8 cellular contexts compared by ENCODE assay signal in genomic region chr1:145994391-145995120, GRCh38. TPM values are rescaled to one million over a fixed set of nuclear protein-coding genes. Genes with fewer than 3 reads are reported as not detected.
A peak's percentile ranks its signal among the peaks of the same experiment; 100 is the strongest.
DNase-seq lines count a peak whose midpoint lies in the region; ATAC-seq, FAIRE-seq and TF ChIP-seq lines count a peak whose summit lies in the region.

No MANE protein-coding gene starts in this region.

- H3K4me2 ChIP-seq in OCI-LY3 (ENCODE audit: low read length), result peak overlapping the region; percentile 90
- peak overlapping the region; percentile 97 for H3K4me2 ChIP-seq in K562 (ENCODE audit: insufficient read depth, low read length)

- no peaks in the 10 kb centered on the region for H3K27me3 ChIP-seq in Caco-2 (replicated peaks; ENCODE audit: control insufficient read depth, insufficient read depth, low read length)
- H3K27me3 ChIP-seq in OCI-LY3 (ENCODE audit: low read depth, low read length), result no peaks in the 10 kb centered on the region
- no peaks in the 10 kb centered on the region for H3K27me3 ChIP-seq in K562 (ENCODE audit: control insufficient read depth in 2 of 2, insufficient read depth in 2 of 2, low read length in 2 of 2)
- no peaks in the 10 kb centered on the region for H3K27me3 ChIP-seq in uterus

- POLR2A ChIA-PET in Caco-2 (lab: Charles Lee), result no interaction called here
- POLR2A ChIA-PET in K562 (lab: Yijun Ruan, JAX), result interaction anchor here (0.7 to 14.0 kb wide), 9 partner anchors 9 to 67 kb away, joined by 3 to 320 read pairs (median 5); partner anchors contain the start of genes ANKRD34A, LIX1L, POLR3GL and RBM8A

- H3K27me3 Mint-ChIP-seq in Caco-2 (ENCODE audit: insufficient read depth, unreplicated experiment), result no peaks in the 10 kb centered on the region
- no peaks in the 10 kb centered on the region for H3K27me3 Mint-ChIP-seq in mesothelial cell of epicardium (ENCODE audit: low read depth)

- H3K36me3 Mint-ChIP-seq in Caco-2 (ENCODE audit: insufficient read depth, unreplicated experiment) (peaks cover 43% of the 10 kb centered on the region), mesothelial cell of epicardium (peaks cover 33% of the 10 kb centered on the region)

- ATAC-seq in K562 (peak; percentile 3), HG03039 (IDR thresholded peaks at IDR 0.05; ENCODE audit: unreplicated experiment) (no peak), HG03571 (IDR thresholded peaks at IDR 0.05; ENCODE audit: unreplicated experiment) (no peak)

- H4K20me1 ChIP-seq in OCI-LY3 (ENCODE audit: insufficient read depth, low read length) (peaks cover 41% of the 10 kb centered on the region), K562 (replicated peaks; ENCODE audit: control insufficient read depth, insufficient read depth, low read length) (peaks cover 44% of the 10 kb centered on the region)

- H3K9me3 Mint-ChIP-seq in Caco-2 (ENCODE audit: unreplicated experiment) (no peaks in the 10 kb centered on the region), mesothelial cell of epicardium (no peaks in the 10 kb centered on the region)

- H3K27ac ChIP-seq in OCI-LY3 (ENCODE audit: low read length) (no peak overlapping the region), K562 (ENCODE audit: extremely low read depth, low read depth, low read length) (peak overlapping the region; percentile 99), uterus (peak overlapping the region; percentile 96 to 100)

- TF ChIP-seq POLR2A in K562 (conservative IDR thresholded peaks at IDR 0.05), result peak; percentile 40
- TF ChIP-seq POLR2A in uterus (IDR thresholded peaks at IDR 0.05), result no peak

- H3K36me3 ChIP-seq in Caco-2 (ENCODE audit: control insufficient read depth, insufficient read depth, low read length) (peaks cover 16% of the 10 kb centered on the region; the same call in 1 of the 2 replicates), OCI-LY3 (replicated peaks; ENCODE audit: low read depth, low read length) (peaks cover 46% of the 10 kb centered on the region), K562 (ENCODE audit: control insufficient read depth, insufficient read depth, low read length) (peaks cover 44% of the 10 kb centered on the region), uterus (peaks cover 0 to 3% of the 10 kb centered on the region in 2 donors)

- H3K4me3 Mint-ChIP-seq in Caco-2 (ENCODE audit: unreplicated experiment) (peak overlapping the region; percentile 84), mesothelial cell of epicardium (peak overlapping the region; percentile 99)

- WGBS in K562 (ENCODE audit: insufficient coverage, low coverage, missing lambda C conversion rate), result 1% methylated on average over 10 of the region's 10 CpGs

- TF ChIP-seq EP300 in K562 (IDR thresholded peaks at IDR 0.05; ENCODE audit: low read length), result no peak

- no peak for TF ChIP-seq RAD21 in K562 (CRISPR knock-in tag; conservative IDR thresholded peaks at IDR 0.05 in 1 of 2, IDR thresholded peaks at IDR 0.05 in 1 of 2)

- H3K79me2 ChIP-seq in OCI-LY3 (ENCODE audit: low read length), result peaks cover 21% of the 10 kb centered on the region
- H3K79me2 ChIP-seq in K562 (ENCODE audit: control insufficient read depth, insufficient read depth, low read length), result peaks cover 71% of the 10 kb centered on the region

- FAIRE-seq in K562 (lab: Jason Lieb, UNC), result no peak

- peak overlapping the region; percentile 91 for H3K4me3 ChIP-seq in Caco-2 (ENCODE audit: low read depth, low read length)
- H3K4me3 ChIP-seq in OCI-LY3 (ENCODE audit: low read length), result peak overlapping the region; percentile 90
- H3K4me3 ChIP-seq in K562, result peak overlapping the region; percentile 85
- H3K4me3 ChIP-seq in uterus, result peak overlapping the region; percentile 60 to 85

- intact Hi-C loops in Caco-2 (cut with micrococcal nuclease; ENCODE audit: unreplicated experiment), result no loop called here
- intact Hi-C loops in K562 (cut with micrococcal nuclease), result no loop called here
- intact Hi-C loops in uterus (cut with DNase I; ENCODE audit: low total_unique reads), result no loop called here

- peaks cover 23% of the 10 kb centered on the region for H3K4me1 Mint-ChIP-seq in Caco-2 (ENCODE audit: low read depth, unreplicated experiment)
- H3K4me1 Mint-ChIP-seq in mesothelial cell of epicardium, result peaks cover 52% of the 10 kb centered on the region

- no peaks in the 10 kb centered on the region for H3K9me3 ChIP-seq in Caco-2
- H3K9me3 ChIP-seq in OCI-LY3 (ENCODE audit: insufficient read depth, low read length), result no peaks in the 10 kb centered on the region
- no peaks in the 10 kb centered on the region for H3K9me3 ChIP-seq in K562 (replicated peaks; ENCODE audit: control insufficient read depth, insufficient read depth, low read depth, low read length)
- H3K9me3 ChIP-seq in uterus, result no peaks in the 10 kb centered on the region

- DNase-seq in Caco-2 (no peak), K562 (ENCODE audit: extremely low read depth in 1 of 4, low spot score in 3 of 4) (peak in 2 of 4 experiments; percentile 33 to 67), mesothelial cell of epicardium (ENCODE audit: low spot score in 2 of 2, unreplicated experiment in 2 of 2) (no peak), uterus (peak; percentile 27 to 39), middle frontal gyrus (ENCODE audit: extremely low spot score, low spot score) (no peak)

- peaks cover 21% of the 10 kb centered on the region; the same call in 1 of the 2 replicates for H3K4me1 ChIP-seq in Caco-2
- H3K4me1 ChIP-seq in OCI-LY3 (ENCODE audit: low read length), result peaks cover 22% of the 10 kb centered on the region
- peaks cover 14 to 30% of the 10 kb centered on the region in 2 experiments; a peak in 3 of 5 replicates for H3K4me1 ChIP-seq in K562 (replicated peaks in 1 of 2; ENCODE audit: control insufficient read depth in 2 of 2, insufficient read depth in 2 of 2, low read length in 2 of 2)
- H3K4me1 ChIP-seq in uterus, result peaks cover 0 to 4% of the 10 kb centered on the region in 2 donors

- H2AFZ ChIP-seq in OCI-LY3 (ENCODE audit: low read depth, low read length) (no peak overlapping the region), K562 (ENCODE audit: low read depth, low read length) (no peak overlapping the region)

- CTCF ChIA-PET in Caco-2 (lab: Charles Lee) (no interaction called here), K562 (lab: Yijun Ruan, JAX; ENCODE audit: low intra/inter-chr PET ratio) (no interaction called here)

- no peak for TF ChIP-seq CTCF in Caco-2 (IDR thresholded peaks at IDR 0.05; ENCODE audit: insufficient read depth in 1 of 2, low read depth in 1 of 2, low read length in 1 of 2, severe bottlenecking in 1 of 2, unreplicated experiment in 1 of 2)
- no peak for TF ChIP-seq CTCF in OCI-LY3 (IDR thresholded peaks at IDR 0.05; ENCODE audit: low read depth, low read length)
- no peak for TF ChIP-seq CTCF in K562 (IDR thresholded peaks at IDR 0.05 in 2 of 3, conservative IDR thresholded peaks at IDR 0.05 in 1 of 3; ENCODE audit: insufficient read depth in 2 of 3, low read depth in 1 of 3, low read length in 3 of 3)
- no peak for TF ChIP-seq CTCF in mesothelial cell of epicardium (IDR thresholded peaks at IDR 0.05; ENCODE audit: unreplicated experiment)
- no peak for TF ChIP-seq CTCF in uterus (IDR thresholded peaks at IDR 0.05)

- BruUV-seq in Caco-2 (replicated peaks; lab: Mats Ljungman, UMichigan) (no TSS peak), K562 (replicated peaks; lab: Mats Ljungman, UMichigan) (no TSS peak)

- H3K9me1 ChIP-seq in K562 (ENCODE audit: control insufficient read depth, insufficient read depth, low read length), result peaks cover 3% of the 10 kb centered on the region

- H3K27ac Mint-ChIP-seq in Caco-2 (ENCODE audit: unreplicated experiment) (no peak overlapping the region), mesothelial cell of epicardium (peak overlapping the region; percentile 98)

- H3K9ac ChIP-seq in OCI-LY3 (ENCODE audit: low read length) (peak overlapping the region; percentile 98; the same call in 1 of the 2 replicates), K562 (ENCODE audit: insufficient read depth in 1 of 2, low read depth in 2 of 2, low read length in 2 of 2) (peak overlapping the region; percentile 87 to 100)

- in situ Hi-C loops in K562 (cut with MboI), result no loop called here

RNA-seq across cellular contexts. Expression of gene TXNIP, which starts 1.8 kb away (rescaled TPM):
- total RNA-seq in Caco-2 (2022) (27.5 and 38.6 TPM in 2 replicates), K562 (2014; rRNA removed) (202 and 226 TPM in 2 replicates), K562 (2014; rRNA removed; fragmentation: Illumina TruSeq; extraction: Trizol) (278 and 307 TPM in 2 replicates), K562 (2015; rRNA removed; fragmentation: Illumina TruSeq; extraction: Trizol) (217 and 235 TPM in 2 replicates), K562 (2021) (257 and 263 TPM in 2 replicates), mesothelial cell of epicardium (125 to 129 TPM (median 129 TPM) in 3 replicates), uterus (1,000 to 10,000 TPM in 3 of 4 donors, 100 to 1,000 TPM in 1; 731 to 1,940 (median 1,478) TPM)
- 1,167 and 1,393 TPM in 2 replicates for total RNA-seq in K562 (2011; cell fraction: chromatin; rRNA removed; ENCODE audit: low replicate concordance)
- 716 and 782 TPM in 2 replicates for total RNA-seq in K562 (2011; cell fraction: nucleolus; rRNA removed)
- 756 and 864 TPM in 2 replicates for total RNA-seq in K562 (2011; cell fraction: nucleoplasm; rRNA removed)
- polyA plus RNA-seq in K562 (2011; rRNA removed) (499 and 553 TPM in 2 replicates), K562 (2014; fragmentation: Illumina TruSeq; extraction: Trizol) (253 and 295 TPM in 2 replicates), K562 (2014; fragmentation: Nextera tagmentation; extraction: Ambion mirVana) (100 to 1,000 TPM; 120 to 237 TPM), K562 (2014; rRNA removed) (249 and 259 TPM in 2 replicates)
- 244 and 270 TPM in 2 replicates for polyA plus RNA-seq in K562 (2011; cell fraction: cytosol; rRNA removed)
- polyA plus RNA-seq in K562 (2011; cell fraction: nucleus; rRNA removed), result 1,140 and 1,617 TPM in 2 replicates
- 256 and 452 TPM in 2 replicates for polyA plus RNA-seq in K562 (2012)
- 595 and 605 TPM in 2 replicates for polyA minus RNA-seq in K562 (2011; rRNA and poly(A)+ RNA removed)
- polyA minus RNA-seq in K562 (2011; cell fraction: cytosol; rRNA and poly(A)+ RNA removed), result 116 and 223 TPM in 2 replicates
- 667 and 1,436 TPM in 2 replicates for polyA minus RNA-seq in K562 (2011; cell fraction: nucleus; rRNA and poly(A)+ RNA removed)

RNA-seq across cellular contexts. Expression of gene HJV, which starts 27.0 kb away (rescaled TPM):
- total RNA-seq in Caco-2 (2022) (not detected in 2 replicates), K562 (2014; rRNA removed) (1.1 and 2.5 TPM in 2 replicates), K562 (2014; rRNA removed; fragmentation: Illumina TruSeq; extraction: Trizol) (2.1 and 3.3 TPM in 2 replicates), K562 (2015; rRNA removed; fragmentation: Illumina TruSeq; extraction: Trizol) (1.9 and 2.9 TPM in 2 replicates), K562 (2021) (2.1 and 2.9 TPM in 2 replicates), mesothelial cell of epicardium (not detected in 3 replicates), uterus (not detected)
- 6.4 and 7.7 TPM in 2 replicates for total RNA-seq in K562 (2011; cell fraction: chromatin; rRNA removed; ENCODE audit: low replicate concordance)
- total RNA-seq in K562 (2011; cell fraction: nucleolus; rRNA removed), result 5.4 and 7.8 TPM in 2 replicates
- 6.4 and 6.9 TPM in 2 replicates for total RNA-seq in K562 (2011; cell fraction: nucleoplasm; rRNA removed)
- polyA plus RNA-seq in K562 (2011; rRNA removed) (3.2 and 6.6 TPM in 2 replicates), K562 (2014; fragmentation: Illumina TruSeq; extraction: Trizol) (2.7 and 3.0 TPM in 2 replicates), K562 (2014; fragmentation: Nextera tagmentation; extraction: Ambion mirVana) (1 to 10 TPM; 1.0 to 1.3 TPM), K562 (2014; rRNA removed) (2.4 and 5.5 TPM in 2 replicates)
- polyA plus RNA-seq in K562 (2011; cell fraction: cytosol; rRNA removed), result 3.0 and 4.6 TPM in 2 replicates
- polyA plus RNA-seq in K562 (2011; cell fraction: nucleus; rRNA removed), result 3.7 and 5.5 TPM in 2 replicates
- 2.9 and 4.8 TPM in 2 replicates for polyA plus RNA-seq in K562 (2012)
- 4.3 and 4.5 TPM in 2 replicates for polyA minus RNA-seq in K562 (2011; rRNA and poly(A)+ RNA removed)
- polyA minus RNA-seq in K562 (2011; cell fraction: cytosol; rRNA and poly(A)+ RNA removed), result 0.73 and 2.8 TPM in 2 replicates
- polyA minus RNA-seq in K562 (2011; cell fraction: nucleus; rRNA and poly(A)+ RNA removed), result 2.3 and 2.7 TPM in 2 replicates

RNA-seq across cellular contexts. Expression of gene POLR3GL, which starts 30.1 kb away (rescaled TPM):
- total RNA-seq in Caco-2 (2022), result 2.9 and 3.4 TPM in 2 replicates
- 13.4 and 16.3 TPM in 2 replicates for total RNA-seq in K562 (2011; cell fraction: chromatin; rRNA removed; ENCODE audit: low replicate concordance)
- 10.0 TPM in 2 replicates for total RNA-seq in K562 (2011; cell fraction: nucleolus; rRNA removed)
- 9.5 and 10.3 TPM in 2 replicates for total RNA-seq in K562 (2011; cell fraction: nucleoplasm; rRNA removed)
- total RNA-seq in K562 (2014; rRNA removed), result 28.5 and 29.6 TPM in 2 replicates
- total RNA-seq in K562 (2014; rRNA removed; fragmentation: Illumina TruSeq; extraction: Trizol), result 38.6 and 48.4 TPM in 2 replicates
- 35.2 and 38.2 TPM in 2 replicates for total RNA-seq in K562 (2015; rRNA removed; fragmentation: Illumina TruSeq; extraction: Trizol)
- total RNA-seq in K562 (2021), result 17.3 and 21.1 TPM in 2 replicates
- 31.0 and 39.4 TPM in 2 replicates for polyA plus RNA-seq in K562 (2011; rRNA removed)
- polyA plus RNA-seq in K562 (2011; cell fraction: cytosol; rRNA removed), result 20.4 and 22.2 TPM in 2 replicates
- 18.8 and 22.7 TPM in 2 replicates for polyA plus RNA-seq in K562 (2011; cell fraction: nucleus; rRNA removed)
- polyA plus RNA-seq in K562 (2012), result 37.6 and 38.4 TPM in 2 replicates
- polyA plus RNA-seq in K562 (2014; fragmentation: Illumina TruSeq; extraction: Trizol), result 47.6 and 47.9 TPM in 2 replicates
- 10 to 100 TPM; 14.6 to 21.7 TPM for polyA plus RNA-seq in K562 (2014; fragmentation: Nextera tagmentation; extraction: Ambion mirVana)
- 36.1 and 48.4 TPM in 2 replicates for polyA plus RNA-seq in K562 (2014; rRNA removed)
- polyA minus RNA-seq in K562 (2011; rRNA and poly(A)+ RNA removed), result 13.5 and 15.8 TPM in 2 replicates
- polyA minus RNA-seq in K562 (2011; cell fraction: cytosol; rRNA and poly(A)+ RNA removed), result 8.9 and 9.3 TPM in 2 replicates
- 7.8 and 13.4 TPM in 2 replicates for polyA minus RNA-seq in K562 (2011; cell fraction: nucleus; rRNA and poly(A)+ RNA removed)
- 14.4 to 16.4 TPM (median 14.7 TPM) in 3 replicates for total RNA-seq in mesothelial cell of epicardium
- total RNA-seq in uterus, result 10 to 100 TPM in 2 of 4 donors, 1 to 10 TPM in 2; 3.3 to 28.1 (median 8.6) TPM

RNA-seq across cellular contexts. Expression of gene ANKRD34A, which starts 30.2 kb away (rescaled TPM):
- total RNA-seq in Caco-2 (2022), result 0.19 and 0.77 TPM in 2 replicates
- total RNA-seq in K562 (2011; cell fraction: chromatin; rRNA removed; ENCODE audit: low replicate concordance), result 1.7 and 2.2 TPM in 2 replicates
- 2.3 and 3.2 TPM in 2 replicates for total RNA-seq in K562 (2011; cell fraction: nucleolus; rRNA removed)
- total RNA-seq in K562 (2011; cell fraction: nucleoplasm; rRNA removed), result 2.1 and 2.3 TPM in 2 replicates
- total RNA-seq in K562 (2014; rRNA removed), result 0.41 and 0.86 TPM in 2 replicates
- total RNA-seq in K562 (2014; rRNA removed; fragmentation: Illumina TruSeq; extraction: Trizol), result 0.18 and 0.38 TPM in 2 replicates
- 0.43 and 0.45 TPM in 2 replicates for total RNA-seq in K562 (2015; rRNA removed; fragmentation: Illumina TruSeq; extraction: Trizol)
- 0.89 and 1.6 TPM in 2 replicates for total RNA-seq in K562 (2021)
- polyA plus RNA-seq in K562 (2011; rRNA removed), result 0.81 and 1.0 TPM in 2 replicates
- 0.80 and 1.2 TPM in 2 replicates for polyA plus RNA-seq in K562 (2011; cell fraction: cytosol; rRNA removed)
- polyA plus RNA-seq in K562 (2011; cell fraction: nucleus; rRNA removed), result 3.0 and 4.9 TPM in 2 replicates
- 0.68 and 1.0 TPM in 2 replicates for polyA plus RNA-seq in K562 (2012)
- polyA plus RNA-seq in K562 (2014; fragmentation: Illumina TruSeq; extraction: Trizol), result 0.80 and 0.91 TPM in 2 replicates
- polyA plus RNA-seq in K562 (2014; fragmentation: Nextera tagmentation; extraction: Ambion mirVana), result under 1 TPM; 0.06 to 0.07 TPM
- 0.64 and 0.81 TPM in 2 replicates for polyA plus RNA-seq in K562 (2014; rRNA removed)
- polyA minus RNA-seq in K562 (2011; rRNA and poly(A)+ RNA removed), result 0.49 and 0.72 TPM in 2 replicates
- polyA minus RNA-seq in K562 (2011; cell fraction: cytosol; rRNA and poly(A)+ RNA removed), result 0.38 and 1.2 TPM in 2 replicates
- 1.9 and 2.0 TPM in 2 replicates for polyA minus RNA-seq in K562 (2011; cell fraction: nucleus; rRNA and poly(A)+ RNA removed)
- total RNA-seq in mesothelial cell of epicardium, result 0.86 to 1.9 TPM (median 0.94 TPM) in 3 replicates
- 1 to 10 TPM in 1 of 4 donors, under 1 TPM in 3; 0.26 to 5.0 (median 0.61) TPM for total RNA-seq in uterus

RNA-seq across cellular contexts. Expression of gene LIX1L, which starts 36.7 kb away (rescaled TPM):
- total RNA-seq in Caco-2 (2022) (0.82 and 1.1 TPM in 2 replicates), K562 (2014; rRNA removed) (7.4 and 10.7 TPM in 2 replicates), K562 (2014; rRNA removed; fragmentation: Illumina TruSeq; extraction: Trizol) (10.0 and 11.0 TPM in 2 replicates), K562 (2015; rRNA removed; fragmentation: Illumina TruSeq; extraction: Trizol) (11.7 and 12.9 TPM in 2 replicates), K562 (2021) (15.7 and 16.4 TPM in 2 replicates), mesothelial cell of epicardium (26.6 to 27.6 TPM (median 27.1 TPM) in 3 replicates), uterus (10 to 100 TPM; 12.3 to 69.0 (median 32.2) TPM)
- 5.2 and 6.2 TPM in 2 replicates for total RNA-seq in K562 (2011; cell fraction: chromatin; rRNA removed; ENCODE audit: low replicate concordance)
- total RNA-seq in K562 (2011; cell fraction: nucleolus; rRNA removed), result 4.7 and 4.8 TPM in 2 replicates
- total RNA-seq in K562 (2011; cell fraction: nucleoplasm; rRNA removed), result 8.9 and 14.7 TPM in 2 replicates
- polyA plus RNA-seq in K562 (2011; rRNA removed) (20.6 and 26.5 TPM in 2 replicates), K562 (2014; fragmentation: Illumina TruSeq; extraction: Trizol) (10.5 and 12.5 TPM in 2 replicates), K562 (2014; fragmentation: Nextera tagmentation; extraction: Ambion mirVana) (1 to 10 TPM; 4.6 to 9.2 TPM), K562 (2014; rRNA removed) (13.5 and 16.1 TPM in 2 replicates)
- 23.9 and 30.3 TPM in 2 replicates for polyA plus RNA-seq in K562 (2011; cell fraction: cytosol; rRNA removed)
- polyA plus RNA-seq in K562 (2011; cell fraction: nucleus; rRNA removed), result 5.3 and 5.5 TPM in 2 replicates
- polyA plus RNA-seq in K562 (2012), result 4.7 and 8.4 TPM in 2 replicates
- polyA minus RNA-seq in K562 (2011; rRNA and poly(A)+ RNA removed), result 17.0 and 21.0 TPM in 2 replicates
- 11.1 and 12.0 TPM in 2 replicates for polyA minus RNA-seq in K562 (2011; cell fraction: cytosol; rRNA and poly(A)+ RNA removed)
- polyA minus RNA-seq in K562 (2011; cell fraction: nucleus; rRNA and poly(A)+ RNA removed), result 1.8 and 3.0 TPM in 2 replicates

Comparison
In these comparisons a context has a peak if more than half of its experiments do, and no peak if none do; other contexts are left out.
1. DNase-seq: peak in uterus (2 of 2); none in Caco-2 (0 of 2), mesothelial cell of epicardium (0 of 2) and middle frontal gyrus (single experiment).
2. Peak in every context shown above with its lines, with median percentiles within 50 percentile points of each other: H3K4me3 ChIP-seq.